ENCODE assay signal across 2 cellular contexts in the genomic region with DNA sequence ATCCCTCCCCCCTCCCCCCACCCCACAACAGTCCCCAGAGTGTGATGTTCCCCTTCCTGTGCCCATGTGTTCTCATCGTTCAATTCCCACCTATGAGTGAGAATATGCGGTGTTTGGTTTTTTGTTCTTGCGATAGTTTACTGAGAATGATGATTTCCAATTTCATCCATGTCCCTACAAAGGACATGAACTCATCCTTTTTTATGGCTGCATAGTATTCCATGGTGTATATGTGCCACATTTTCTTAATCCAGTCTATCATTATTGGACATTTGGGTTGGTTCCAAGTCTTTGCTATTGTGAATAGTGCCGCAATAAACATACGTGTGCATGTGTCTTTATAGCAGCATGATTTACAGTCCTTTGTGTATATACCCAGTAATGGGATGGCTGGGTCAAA. TPM values are rescaled to one million over a fixed set of nuclear protein-coding genes. Genes with fewer than 3 reads are reported as not detected.
DNase-seq lines count a peak whose midpoint lies in the region; TF ChIP-seq lines count a peak whose summit lies in the region.
"Not testable (repeated sequence)": the region's sequence is repeated elsewhere in the genome, so short reads cannot be mapped to it uniquely, and the experiment has no call there.

No MANE protein-coding gene starts in this region.

- intact Hi-C loops in activated T-helper 2 cell treated with anti-CD3 and anti-CD28 coated beads, Interferon-gamma antibody, Interleukin-2, Interleukin-4, amounts not matched to agents 10 μg/mL and 5 μg/mL and 100 μg/mL, durations not matched to agents 14 hours and 24 hours and 36 hours (cut with micrococcal nuclease), result not testable (repeated sequence)

- POLR2A ChIA-PET in HEK293 (lab: Yijun Ruan, JAX), result interaction anchor here (1.6 kb wide), 1 partner anchor 33 kb away, joined by 5 read pairs; the partner anchor contains the start of gene PRMT2

- not testable (repeated sequence) for H3K36me3 Mint-ChIP-seq in activated T-helper 2 cell treated with anti-CD3 and anti-CD28 coated beads, Interferon-gamma antibody, Interleukin-2, Interleukin-4, amounts not matched to agents 10 μg/mL and 5 μg/mL and 100 μg/mL, durations not matched to agents 14 hours and 24 hours and 36 hours (ENCODE audit: low read depth)

- not testable (repeated sequence) for H3K27ac Mint-ChIP-seq in activated T-helper 2 cell treated with anti-CD3 and anti-CD28 coated beads, Interferon-gamma antibody, Interleukin-2, Interleukin-4, amounts not matched to agents 10 μg/mL and 5 μg/mL and 100 μg/mL, durations not matched to agents 14 hours and 24 hours and 36 hours

- H3K4me1 Mint-ChIP-seq in activated T-helper 2 cell treated with anti-CD3 and anti-CD28 coated beads, Interferon-gamma antibody, Interleukin-2, Interleukin-4, amounts not matched to agents 10 μg/mL and 5 μg/mL and 100 μg/mL, durations not matched to agents 14 hours and 24 hours and 36 hours (ENCODE audit: low read depth), result not testable (repeated sequence)

- H3K4me3 ChIP-seq in HEK293 (ENCODE audit: low read depth, low read length), result not testable (repeated sequence)

- DNase-seq in activated T-helper 2 cell treated with anti-CD3 and anti-CD28 coated beads, Interferon-gamma antibody, Interleukin-2, Interleukin-4, amounts not matched to agents 10 μg/mL and 5 μg/mL and 100 μg/mL, durations not matched to agents 14 hours and 24 hours and 36 hours (ENCODE audit: low spot score), result not testable (repeated sequence)

- H3K9me3 Mint-ChIP-seq in activated T-helper 2 cell treated with anti-CD3 and anti-CD28 coated beads, Interferon-gamma antibody, Interleukin-2, Interleukin-4, amounts not matched to agents 10 μg/mL and 5 μg/mL and 100 μg/mL, durations not matched to agents 14 hours and 24 hours and 36 hours, result not testable (repeated sequence)

- not testable (repeated sequence) for H3K4me1 ChIP-seq in HEK293 (ENCODE audit: control insufficient read depth, insufficient read depth, low read length)

- H3K9me3 ChIP-seq in HEK293 (ENCODE audit: control insufficient read depth, insufficient read depth, low read depth, low read length), result not testable (repeated sequence)

- H3K36me3 ChIP-seq in HEK293 (ENCODE audit: control insufficient read depth in 2 of 2, insufficient read depth in 1 of 2, low read length in 2 of 2), result peaks cover 5 to 12% of the 10 kb centered on the region in 2 experiments

- CTCF ChIA-PET in HEK293 (lab: Yijun Ruan, JAX), result not testable (repeated sequence)

- not testable (repeated sequence) for H3K27ac ChIP-seq in HEK293 (ENCODE audit: extremely low read depth, low read depth, low read length)

- H3K27me3 Mint-ChIP-seq in activated T-helper 2 cell treated with anti-CD3 and anti-CD28 coated beads, Interferon-gamma antibody, Interleukin-2, Interleukin-4, amounts not matched to agents 10 μg/mL and 5 μg/mL and 100 μg/mL, durations not matched to agents 14 hours and 24 hours and 36 hours (ENCODE audit: low read depth), result peaks cover 14% of the 10 kb centered on the region

- H3K4me3 Mint-ChIP-seq in activated T-helper 2 cell treated with anti-CD3 and anti-CD28 coated beads, Interferon-gamma antibody, Interleukin-2, Interleukin-4, amounts not matched to agents 10 μg/mL and 5 μg/mL and 100 μg/mL, durations not matched to agents 14 hours and 24 hours and 36 hours (ENCODE audit: low read depth), result peak overlapping the region; percentile 30

- TF ChIP-seq CTCF in HEK293 (tag by site-specific recombination; IDR thresholded peaks at IDR 0.05), result not testable (repeated sequence)

TF ChIP-seq in HEK293, 187 proteins besides CTCF, POLR2A, EP300 and RAD21:
- TF ChIP-seq ZNF146 (tag by site-specific recombination; IDR thresholded peaks at IDR 0.05), result peak; percentile 98

RNA-seq across cellular contexts. Expression of gene PRMT2, which starts 33.4 kb away (rescaled TPM):
- 71.0 and 73.9 TPM in 2 replicates for total RNA-seq in activated T-helper 2 cell treated with anti-CD3 and anti-CD28 coated beads, Interferon-gamma antibody, Interleukin-2, Interleukin-4, amounts not matched to agents 10 μg/mL and 5 μg/mL and 100 μg/mL, durations not matched to agents 14 hours and 24 hours and 36 hours
